9 cellular contexts compared by ENCODE assay signal in genomic region chr7:100674441-100675407, GRCh38. TPM values are rescaled to one million over a fixed set of nuclear protein-coding genes. Genes with fewer than 3 reads are reported as not detected.
DNase-seq lines count a peak whose midpoint lies in the region; ATAC-seq and TF ChIP-seq lines count a peak whose summit lies in the region.
"Had no signal": no experiment of that assay in that cellular context is flagged by ENCODE, and none has a peak within 500 bp of the region (broad histone marks: within the 10 kb centered on the region; RNA-seq: fewer than 3 reads in every experiment).

No MANE protein-coding gene starts in this region.

- no peaks in the 10 kb centered on the region for H3K27me3 ChIP-seq in CD4-positive, alpha-beta memory T cell (ENCODE audit: insufficient read depth, low read length)
- H3K27me3 ChIP-seq in fibroblast of lung (ENCODE audit: control insufficient read depth, insufficient read depth, low read length): no peaks in the 10 kb centered on the region

- H3K4me1 ChIP-seq in CD4-positive, alpha-beta memory T cell (ENCODE audit: insufficient read depth, low read length): peaks cover 30% of the 10 kb centered on the region
- H3K4me1 ChIP-seq in fibroblast of lung (ENCODE audit: control insufficient read depth, extremely low read depth, insufficient read depth, low read length): no peaks in the 10 kb centered on the region

- peaks cover 3 to 42% of the 10 kb centered on the region in 2 donors for H3K36me3 Mint-ChIP-seq in CD4-positive, alpha-beta memory T cell
- H3K36me3 Mint-ChIP-seq in IgD-negative memory B cell (no peaks in the 10 kb centered on the region), neural crest cell (ENCODE audit: low read depth) (peaks cover 5% of the 10 kb centered on the region)
- H3K36me3 Mint-ChIP-seq in activated T-cell treated with anti-CD3 and anti-CD28 coated beads, Interleukin-2, amount 50 U/mL, for 4 hours (ENCODE audit: insufficient read depth): peaks cover 15% of the 10 kb centered on the region

- H3K27ac ChIP-seq in CD4-positive, alpha-beta memory T cell (ENCODE audit: low read depth, low read length): peak overlapping the region; percentile 92
- peak overlapping the region; percentile 92 for H3K27ac ChIP-seq in fibroblast of lung (ENCODE audit: insufficient read depth, low read length)

- peaks cover 31% of the 10 kb centered on the region for H3K36me3 ChIP-seq in CD4-positive, alpha-beta memory T cell (ENCODE audit: insufficient read depth, low read length)
- H3K36me3 ChIP-seq in fibroblast of lung (ENCODE audit: control insufficient read depth, insufficient read depth, low read length): peaks cover 19% of the 10 kb centered on the region

- H3K4me3 Mint-ChIP-seq in CD4-positive, alpha-beta memory T cell: peak overlapping the region; percentile 94 to 99 (median 96)
- H3K4me3 Mint-ChIP-seq in IgD-negative memory B cell (peak overlapping the region; percentile 91 to 99 (median 97)), neural crest cell (peak overlapping the region; percentile 96)
- peak overlapping the region; percentile 94 for H3K4me3 Mint-ChIP-seq in activated T-cell treated with anti-CD3 and anti-CD28 coated beads, Interleukin-2, amount 50 U/mL, for 4 hours

- CTCF ChIA-PET in CD4-positive, alpha-beta memory T cell (lab: Charles Lee; ENCODE audit: partially characterized antibody): interaction anchor here (0.6 to 9.9 kb wide), 4 partner anchors 17 to 240 kb away, joined by 3 to 88 read pairs (median 4); partner anchors contain the start of gene POP7

- intact Hi-C loops in CD4-positive, alpha-beta memory T cell (cut with micrococcal nuclease): no loop called here

- no peak for TF ChIP-seq CTCF in fibroblast of lung (conservative IDR thresholded peaks at IDR 0.05 in 1 of 2, IDR thresholded peaks at IDR 0.05 in 1 of 2; ENCODE audit: low read depth in 1 of 2, low read length in 2 of 2)
- no peak for TF ChIP-seq CTCF in neural crest cell (conservative IDR thresholded peaks at IDR 0.05)

- ATAC-seq in activated T-cell treated with anti-CD3 and anti-CD28 coated beads, Interleukin-2, amount 50 U/mL, for 4 hours: peak in 1 of 2 donors; percentile 8
- no peak for ATAC-seq in GM19467 (IDR thresholded peaks at IDR 0.05; ENCODE audit: unreplicated experiment)
- no peak for ATAC-seq in GM18873 (IDR thresholded peaks at IDR 0.05; ENCODE audit: low FRiP score, unreplicated experiment)

- peaks cover 40% of the 10 kb centered on the region for H3K79me2 ChIP-seq in fibroblast of lung (ENCODE audit: control insufficient read depth, insufficient read depth, low read length)

- POLR2A ChIA-PET in CD4-positive, alpha-beta memory T cell (lab: Charles Lee; ENCODE audit: partially characterized antibody): interaction anchor here (0.7 to 10.8 kb wide), 23 partner anchors 8 to 246 kb away, joined by 3 to 125 read pairs (median 6); partner anchors contain the start of genes AGFG2, FBXO24, GIGYF1 and LRCH4

- no peak overlapping the region for H2AFZ ChIP-seq in fibroblast of lung (ENCODE audit: low read length)

- no peaks in the 10 kb centered on the region for H4K20me1 ChIP-seq in fibroblast of lung (ENCODE audit: control insufficient read depth, extremely low read depth, insufficient read depth, low read length)

- DNase-seq in CD4-positive, alpha-beta memory T cell: peak in 4 of 5 donors; percentile 43 to 55 (median 47)
- peak; percentile 38 for DNase-seq in activated T-cell treated with anti-CD3 and anti-CD28 coated beads, Interleukin-2, amount 50 U/mL, for 4 hours
- DNase-seq in fibroblast of lung (ENCODE audit: low read depth in 2 of 2): no peak
- DNase-seq in neural crest cell (ENCODE audit: low read depth, low spot score): no peak
- DNase-seq in NCI-H446 (lab: John Stamatoyannopoulos, UW): no peak

- H3K9me3 ChIP-seq in CD4-positive, alpha-beta memory T cell (ENCODE audit: control insufficient read depth in 1 of 2, low read length in 2 of 2): no peaks in the 10 kb centered on the region
- H3K9me3 ChIP-seq in fibroblast of lung (ENCODE audit: control insufficient read depth, insufficient read depth, low read depth, low read length): no peaks in the 10 kb centered on the region

- H3K4me3 ChIP-seq in CD4-positive, alpha-beta memory T cell (ENCODE audit: low read length in 2 of 2): peak overlapping the region; percentile 80 to 91
- H3K4me3 ChIP-seq in fibroblast of lung (replicated peaks in 1 of 4; ENCODE audit: control extremely low read depth in 1 of 4, insufficient read depth in 1 of 4, low read depth in 3 of 4, low read length in 4 of 4): peak overlapping the region; percentile 67 to 92 (median 78)

- H3K9ac ChIP-seq in fibroblast of lung (ENCODE audit: insufficient read depth, low read length): peak overlapping the region; percentile 41

- peaks cover 0 to 1% of the 10 kb centered on the region in 2 donors for H3K27me3 Mint-ChIP-seq in CD4-positive, alpha-beta memory T cell
- H3K27me3 Mint-ChIP-seq in IgD-negative memory B cell (no peaks in the 10 kb centered on the region), neural crest cell (ENCODE audit: low read depth) (peaks cover 22% of the 10 kb centered on the region)
- H3K27me3 Mint-ChIP-seq in activated T-cell treated with anti-CD3 and anti-CD28 coated beads, Interleukin-2, amount 50 U/mL, for 4 hours (ENCODE audit: low read depth): no peaks in the 10 kb centered on the region

- peaks cover 5 to 41% (median 18%) of the 10 kb centered on the region in 4 donors for H3K4me1 Mint-ChIP-seq in CD4-positive, alpha-beta memory T cell
- H3K4me1 Mint-ChIP-seq in IgD-negative memory B cell (peaks cover 2 to 6% (median 5%) of the 10 kb centered on the region in 3 donors), neural crest cell (peaks cover 9% of the 10 kb centered on the region)
- H3K4me1 Mint-ChIP-seq in activated T-cell treated with anti-CD3 and anti-CD28 coated beads, Interleukin-2, amount 50 U/mL, for 4 hours (ENCODE audit: low read depth): peaks cover 17% of the 10 kb centered on the region

- peaks cover 0 to 4% (median 0%) of the 10 kb centered on the region in 8 donors for H3K9me3 Mint-ChIP-seq in CD4-positive, alpha-beta memory T cell
- H3K9me3 Mint-ChIP-seq in IgD-negative memory B cell (no peaks in the 10 kb centered on the region), neural crest cell (no peaks in the 10 kb centered on the region)
- no peaks in the 10 kb centered on the region for H3K9me3 Mint-ChIP-seq in activated T-cell treated with anti-CD3 and anti-CD28 coated beads, Interleukin-2, amount 50 U/mL, for 4 hours

- peak overlapping the region; percentile 96 to 99 (median 97) for H3K27ac Mint-ChIP-seq in CD4-positive, alpha-beta memory T cell
- peak overlapping the region; percentile 92 to 98 (median 97) for H3K27ac Mint-ChIP-seq in IgD-negative memory B cell
- H3K27ac Mint-ChIP-seq in neural crest cell (ENCODE audit: unreplicated experiment): peak overlapping the region; percentile 95

- H3K4me2 ChIP-seq in fibroblast of lung (ENCODE audit: extremely low read depth, insufficient read depth, low read length): peak overlapping the region; percentile 62

RNA-seq across cellular contexts. Expression of gene GNB2, which starts 1.2 kb away (rescaled TPM):
- 100 to 1,000 TPM; 138 to 144 TPM for total RNA-seq in CD4-positive, alpha-beta memory T cell
- 10 to 100 TPM; 48.3 to 60.7 TPM for polyA plus RNA-seq in CD4-positive, alpha-beta memory T cell
- polyA plus RNA-seq in IgD-negative memory B cell (62.7 TPM), fibroblast of lung (145 and 170 TPM in 2 replicates)
- total RNA-seq in activated T-cell treated with anti-CD3 and anti-CD28 coated beads, Interleukin-2, amount 50 U/mL, for 4 hours: 100 to 1,000 TPM; 209 to 231 (median 215) TPM
- total RNA-seq in fibroblast of lung (64.5 and 85.2 TPM in 2 replicates), neural crest cell (215 and 229 TPM in 2 replicates)
- polyA plus RNA-seq in fibroblast of lung (2012): 257 and 351 TPM in 2 replicates
- polyA minus RNA-seq in fibroblast of lung (ENCODE audit: low replicate concordance): 655 and 673 TPM in 2 replicates

RNA-seq across cellular contexts. Expression of gene ACTL6B, which starts 18.5 kb away (rescaled TPM):
- total RNA-seq in CD4-positive, alpha-beta memory T cell: not detected
- not detected for polyA plus RNA-seq in CD4-positive, alpha-beta memory T cell
- polyA plus RNA-seq in IgD-negative memory B cell (not detected), fibroblast of lung (not detected in 2 replicates)
- not detected for total RNA-seq in activated T-cell treated with anti-CD3 and anti-CD28 coated beads, Interleukin-2, amount 50 U/mL, for 4 hours
- total RNA-seq in fibroblast of lung (not detected in 2 replicates), neural crest cell (2.4 and 3.1 TPM in 2 replicates)
- polyA plus RNA-seq in fibroblast of lung (2012): not detected in 2 replicates
- polyA minus RNA-seq in fibroblast of lung (ENCODE audit: low replicate concordance): not detected in 2 replicates
- total RNA-seq: HT1080 had no signal

RNA-seq across cellular contexts. Expression of gene GIGYF1, which starts 19.3 kb away (rescaled TPM):
- 100 to 1,000 TPM; 116 to 118 TPM for total RNA-seq in CD4-positive, alpha-beta memory T cell
- polyA plus RNA-seq in CD4-positive, alpha-beta memory T cell: 1 to 10 TPM in 1 of 2 donors, under 1 TPM in 1; 0.19 to 3.1 TPM
- 2.6 TPM for polyA plus RNA-seq in IgD-negative memory B cell
- total RNA-seq in activated T-cell treated with anti-CD3 and anti-CD28 coated beads, Interleukin-2, amount 50 U/mL, for 4 hours: 10 to 100 TPM; 56.2 to 88.3 (median 58.0) TPM
- total RNA-seq in fibroblast of lung: 14.4 and 15.9 TPM in 2 replicates
- polyA plus RNA-seq in fibroblast of lung: 3.8 and 4.0 TPM in 2 replicates
- 9.1 and 9.9 TPM in 2 replicates for polyA plus RNA-seq in fibroblast of lung (2012)
- 11.7 and 14.2 TPM in 2 replicates for polyA minus RNA-seq in fibroblast of lung (ENCODE audit: low replicate concordance)
- 71.8 and 82.9 TPM in 2 replicates for total RNA-seq in neural crest cell

RNA-seq across cellular contexts. Expression of gene POP7, which starts 31.2 kb away (rescaled TPM):
- 10 to 100 TPM; 14.6 to 16.0 TPM for total RNA-seq in CD4-positive, alpha-beta memory T cell
- polyA plus RNA-seq in CD4-positive, alpha-beta memory T cell: 10 to 100 TPM; 43.7 to 49.9 TPM
- polyA plus RNA-seq in IgD-negative memory B cell: 48.6 TPM
- total RNA-seq in activated T-cell treated with anti-CD3 and anti-CD28 coated beads, Interleukin-2, amount 50 U/mL, for 4 hours: 100 to 1,000 TPM in 1 of 3 donors, 10 to 100 TPM in 2; 77.3 to 106 (median 85.9) TPM
- 31.1 and 31.9 TPM in 2 replicates for total RNA-seq in fibroblast of lung
- polyA plus RNA-seq in fibroblast of lung: 19.4 and 22.9 TPM in 2 replicates
- polyA plus RNA-seq in fibroblast of lung (2012): 39.7 and 55.9 TPM in 2 replicates
- polyA minus RNA-seq in fibroblast of lung (ENCODE audit: low replicate concordance): 14.0 and 18.3 TPM in 2 replicates
- 64.1 and 67.9 TPM in 2 replicates for total RNA-seq in neural crest cell

RNA-seq across cellular contexts. Expression of gene TFR2, which starts 33.4 kb away (rescaled TPM):
- 1 to 10 TPM; 5.4 to 6.2 TPM for total RNA-seq in CD4-positive, alpha-beta memory T cell
- polyA plus RNA-seq in CD4-positive, alpha-beta memory T cell: 1 to 10 TPM in 1 of 2 donors, under 1 TPM in 1; 0.75 to 2.8 TPM
- polyA plus RNA-seq in IgD-negative memory B cell: 0.44 TPM
- total RNA-seq in activated T-cell treated with anti-CD3 and anti-CD28 coated beads, Interleukin-2, amount 50 U/mL, for 4 hours: 10 to 100 TPM; 11.8 to 16.1 (median 15.4) TPM
- under 0.01 TPM in 1 of 2 replicates, not detected in the other for total RNA-seq in fibroblast of lung
- 0.08 and 0.16 TPM in 2 replicates for polyA plus RNA-seq in fibroblast of lung
- polyA plus RNA-seq in fibroblast of lung (2012): 0.21 and 0.30 TPM in 2 replicates
- not detected in 2 replicates for polyA minus RNA-seq in fibroblast of lung (ENCODE audit: low replicate concordance)
- 1.7 and 2.4 TPM in 2 replicates for total RNA-seq in neural crest cell
- total RNA-seq: HT1080 had no signal

Comparison
In these comparisons a context has a peak if more than half of its experiments do, and no peak if none do; other contexts are left out.
1. DNase-seq: peak in CD4-positive, alpha-beta memory T cell (4 of 5) and activated T-cell treated with anti-CD3 and anti-CD28 coated beads, Interleukin-2, amount 50 U/mL, for 4 hours (single experiment); none in fibroblast of lung (0 of 2), neural crest cell (single experiment) and NCI-H446 (0 of 2).
2. Peak in every context shown above with its lines, with median percentiles within 50 percentile points of each other: H3K27ac Mint-ChIP-seq and H3K4me3 Mint-ChIP-seq.